Comparison of ENCODE assay signal across 9 cellular contexts in genomic region chr21:39715804-39716397, GRCh38. TPM values are rescaled to one million over a fixed set of nuclear protein-coding genes. Genes with fewer than 3 reads are reported as not detected.
DNase-seq lines count a peak whose midpoint lies in the region; ATAC-seq, FAIRE-seq and TF ChIP-seq lines count a peak whose summit lies in the region.
"Had no signal": no experiment of that assay in that cellular context is flagged by ENCODE, and none has a peak within 500 bp of the region (broad histone marks: within the 10 kb centered on the region; RNA-seq: fewer than 3 reads in every experiment).

No MANE protein-coding gene starts in this region.

- TF ChIP-seq EP300 in HepG2 (IDR thresholded peaks at IDR 0.05; ENCODE audit: low read depth in 2 of 2, low read length in 2 of 2) (no peak), HepG2 (CRISPR knock-in tag; IDR thresholded peaks at IDR 0.05; ENCODE audit: borderline replicate concordance) (no peak)

- H3K27ac Mint-ChIP-seq in T-helper 17 cell = no peak overlapping the region
- H3K27ac Mint-ChIP-seq: activated naive CD4-positive, alpha-beta T cell treated with anti-CD3 and anti-CD28 coated beads, Interleukin-2, amount 50 U/mL, for 24 hours had no signal

- 27% methylated on average over 7 of the region's 10 CpGs for WGBS in HepG2 (ENCODE audit: low lambda C conversion rate)

- no peak overlapping the region for H3K9ac ChIP-seq in HepG2 (ENCODE audit: insufficient read depth, low read depth, low read length)

- no peaks in the 10 kb centered on the region for H4K20me1 ChIP-seq in HepG2 (ENCODE audit: insufficient read depth, low read length)

- BruUV-seq in HepG2 (replicated peaks; lab: Mats Ljungman, UMichigan) = no TSS peak

- POLR2A ChIA-PET in HepG2 (lab: Yijun Ruan, JAX) = no interaction called here

- no peaks in the 10 kb centered on the region for H3K36me3 Mint-ChIP-seq in T-helper 17 cell (ENCODE audit: low read depth)
- H3K36me3 Mint-ChIP-seq: activated naive CD4-positive, alpha-beta T cell treated with anti-CD3 and anti-CD28 coated beads, Interleukin-2, amount 50 U/mL, for 24 hours had no signal

- H3K4me2 ChIP-seq in HepG2 (ENCODE audit: low read depth, low read length) = no peak overlapping the region

- CTCF ChIA-PET in HepG2 (lab: Yijun Ruan, JAX; ENCODE audit: low intra/inter-chr PET ratio, low total read pairs) = interaction anchor here (0.8 to 6.2 kb wide), 2 partner anchors 195 to 198 kb away, joined by 6 to 59 read pairs; no protein-coding TSS in a partner anchor

- no peak overlapping the region for H2AFZ ChIP-seq in HepG2 (ENCODE audit: low read length)

- H3K27ac ChIP-seq in HepG2 (ENCODE audit: extremely low read length, insufficient read depth, low read length) = no peak overlapping the region

- H3K4me3 Mint-ChIP-seq in T-helper 17 cell = no peak overlapping the region
- H3K4me3 Mint-ChIP-seq: activated naive CD4-positive, alpha-beta T cell treated with anti-CD3 and anti-CD28 coated beads, Interleukin-2, amount 50 U/mL, for 24 hours had no signal

- no peaks in the 10 kb centered on the region for H3K4me1 ChIP-seq in HepG2 (ENCODE audit: insufficient read depth, low read length)

- no peak for ATAC-seq in T-helper 17 cell
- ATAC-seq in HepG2 = peak; percentile 61
- no peak for ATAC-seq in GM21717 (IDR thresholded peaks at IDR 0.05; ENCODE audit: unreplicated experiment)
- no peak for ATAC-seq in GM19467 (IDR thresholded peaks at IDR 0.05; ENCODE audit: unreplicated experiment)

- H3K9me3 ChIP-seq in T-helper 17 cell (ENCODE audit: control insufficient read depth, low read length, poor library complexity, severe bottlenecking) (no peaks in the 10 kb centered on the region), HepG2 (ENCODE audit: low read length) (no peaks in the 10 kb centered on the region)

- peak; percentile 54 for TF ChIP-seq CTCF in LNCaP clone FGC (IDR thresholded peaks at IDR 0.05; ENCODE audit: control insufficient read depth, extremely low read depth, insufficient read depth)
- peak; percentile 60 for TF ChIP-seq CTCF in HepG2 (CRISPR knock-in tag; IDR thresholded peaks at IDR 0.05)

- peak; percentile 12 for FAIRE-seq in HepG2 (lab: Jason Lieb, UNC)

- DNase-seq in G401 (ENCODE audit: low spot score) (peak; percentile 49), LNCaP clone FGC (ENCODE audit: low read depth) (peak; percentile 10), T-helper 17 cell (peak in 2 of 3 donors; percentile 10 to 11), HepG2 (ENCODE audit: low spot score) (peak; percentile 33)
- DNase-seq in central memory CD4-positive, alpha-beta T cell = peak; percentile 4
- DNase-seq in stimulated activated CD8-positive, alpha-beta memory T cell treated with anti-CD3 and anti-CD28 coated beads, Interleukin-4, amount 100 ng/mL, for 24 hours (ENCODE audit: low read depth) = peak; percentile 14

- H3K36me3 ChIP-seq in HepG2 (replicated peaks in 1 of 2; ENCODE audit: control insufficient read depth in 1 of 2, insufficient read depth in 2 of 2, low read length in 2 of 2) = no peaks in the 10 kb centered on the region

- H3K27me3 ChIP-seq in HepG2 (ENCODE audit: control insufficient read depth in 1 of 2, insufficient read depth in 2 of 2, low read length in 2 of 2) = no peaks in the 10 kb centered on the region; a peak in 1 of 5 replicates

- no peaks in the 10 kb centered on the region for H3K79me2 ChIP-seq in HepG2 (ENCODE audit: insufficient read depth, low read length)

- intact Hi-C loops in HepG2 (cut with micrococcal nuclease; ENCODE audit: unreplicated experiment) = loop anchor here (1.0 kb wide), 1 partner anchor 198 kb away; no protein-coding TSS in a partner anchor

- peaks cover 30% of the 10 kb centered on the region for H3K27me3 Mint-ChIP-seq in T-helper 17 cell

- in situ Hi-C loops in G401 (cut with HindIII; ENCODE audit: low sequenced_read_pairs) = no loop called here
- in situ Hi-C loops in HepG2 (cut with HindIII; ENCODE audit: extremely low pct_ligation_motif_present, low pct_unique_long_range_greater_than_20kb) = loop anchor here (5.0 kb wide), 1 partner anchor 199 kb away; no protein-coding TSS in a partner anchor

- TF ChIP-seq POLR2A in HepG2 (IDR thresholded peaks at IDR 0.05; ENCODE audit: insufficient read depth in 1 of 2, low read depth in 2 of 2, low read length in 2 of 2) = no peak

- H3K4me3 ChIP-seq in LNCaP clone FGC (ENCODE audit: low read depth, low read length) (no peak overlapping the region), HepG2 (replicated peaks in 1 of 3; ENCODE audit: insufficient read depth in 1 of 3, low read depth in 2 of 3, low read length in 3 of 3) (no peak overlapping the region)

- no peaks in the 10 kb centered on the region for H3K4me1 Mint-ChIP-seq in T-helper 17 cell
- H3K4me1 Mint-ChIP-seq: activated naive CD4-positive, alpha-beta T cell treated with anti-CD3 and anti-CD28 coated beads, Interleukin-2, amount 50 U/mL, for 24 hours had no signal

- no peak for TF ChIP-seq RAD21 in HepG2 (CRISPR knock-in tag; IDR thresholded peaks at IDR 0.05)

TF ChIP-seq in HepG2, 621 proteins besides CTCF, POLR2A, EP300 and RAD21:
- TF ChIP-seq ZNF678 (CRISPR knock-in tag; IDR thresholded peaks at IDR 0.05) (no peak), MLLT10 (CRISPR knock-in tag; IDR thresholded peaks at IDR 0.05) (no peak), SNRNP70 (IDR thresholded peaks at IDR 0.05; ENCODE audit: low read depth, low read length) (no peak), REPIN1 (CRISPR knock-in tag; IDR thresholded peaks at IDR 0.05; ENCODE audit: borderline replicate concordance, low read depth) (no peak), NCOA1 (CRISPR knock-in tag; IDR thresholded peaks at IDR 0.05) (no peak), SMC3 (IDR thresholded peaks at IDR 0.05; ENCODE audit: low read length) (peak; percentile 64), ZFP41 (CRISPR knock-in tag; IDR thresholded peaks at IDR 0.05; ENCODE audit: borderline replicate concordance) (no peak), RNF2 (conservative IDR thresholded peaks at IDR 0.05; ENCODE audit: low read depth) (no peak), ZBTB33 (CRISPR knock-in tag; IDR thresholded peaks at IDR 0.05) (no peak), SSRP1 (CRISPR knock-in tag; IDR thresholded peaks at IDR 0.05) (no peak), STAG1 (CRISPR knock-in tag; IDR thresholded peaks at IDR 0.05) (peak; percentile 51)
TF ChIP-seq in HepG2: peak in this region for 2.

RNA-seq across cellular contexts. Expression of gene IGSF5, which starts 29.1 kb away (rescaled TPM):
- total RNA-seq in G401 (2014; rRNA removed; shearing (Covaris generic)) = 0.51 TPM in 1 of 2 replicates, not detected in the other
- total RNA-seq in T-helper 17 cell (not detected), HepG2 (2016; rRNA removed; fragmentation: Illumina TruSeq; extraction: Trizol) (not detected in 2 replicates)
- total RNA-seq in HepG2 (2016; cell fraction: cytosol; rRNA removed; fragmentation: Illumina TruSeq; extraction: Trizol; ENCODE audit: low read depth) = not detected in 2 replicates
- total RNA-seq in HepG2 (2016; cell fraction: insoluble cytoplasmic fraction; rRNA removed; fragmentation: Illumina TruSeq; extraction: Trizol) = not detected in 2 replicates
- not detected in 2 replicates for total RNA-seq in HepG2 (2016; cell fraction: membrane; rRNA removed; fragmentation: Illumina TruSeq; extraction: Trizol)
- not detected in 2 replicates for total RNA-seq in HepG2 (2016; cell fraction: nucleus; rRNA removed; fragmentation: Illumina TruSeq; extraction: Trizol)
- not detected in 2 replicates for polyA plus RNA-seq in HepG2 (2011; rRNA removed)
- polyA plus RNA-seq in HepG2 (2011; cell fraction: cytosol; rRNA removed) = not detected in 2 replicates
- not detected in 2 replicates for polyA plus RNA-seq in HepG2 (2011; cell fraction: nucleus; rRNA removed)
- polyA plus RNA-seq in HepG2 (2012) = not detected in 2 replicates
- not detected in 2 replicates for polyA plus RNA-seq in HepG2 (2016; cell fraction: cytosol; fragmentation: Illumina TruSeq; extraction: Trizol; ENCODE audit: low read depth)
- polyA plus RNA-seq in HepG2 (2016; cell fraction: insoluble cytoplasmic fraction; fragmentation: Illumina TruSeq; extraction: Trizol; ENCODE audit: low read depth) = not detected in 2 replicates
- polyA plus RNA-seq in HepG2 (2016; cell fraction: membrane; fragmentation: Illumina TruSeq; extraction: Trizol; ENCODE audit: low read depth) = not detected in 2 replicates
- not detected in 2 replicates for polyA plus RNA-seq in HepG2 (2016; cell fraction: nucleus; fragmentation: Illumina TruSeq; extraction: Trizol; ENCODE audit: insufficient read depth, low read depth)
- polyA minus RNA-seq in HepG2 (2011; rRNA and poly(A)+ RNA removed; ENCODE audit: low replicate concordance) = not detected in 2 replicates
- polyA minus RNA-seq in HepG2 (2011; cell fraction: cytosol; rRNA and poly(A)+ RNA removed) = not detected in 2 replicates
- not detected in 2 replicates for polyA minus RNA-seq in HepG2 (2011; cell fraction: nucleus; rRNA and poly(A)+ RNA removed)
